In genomic region chr6:18433059-18433458, GRCh38 we compare ENCODE assay signal across 18 cellular contexts.
"Had no signal": no experiment of that assay in that cellular context is flagged by ENCODE, and none has a peak within 500 bp of the region (broad histone marks: within the 10 kb centered on the region; RNA-seq: fewer than 3 reads in every experiment).

No MANE protein-coding gene starts in this region.

- H3K4me3 ChIP-seq: gastroesophageal sphincter, right atrium auricular region, stomach, thoracic aorta, vagina had no signal

- H3K4me3 Mint-ChIP-seq: activated CD4-positive, alpha-beta memory T cell treated with anti-CD3 and anti-CD28 coated beads, Interleukin-2, amount 10 ng/mL, durations not matched to agents 7 days and 5 days; activated T-cell treated with anti-CD3 and anti-CD28 coated beads, Interleukin-2, amount 50 U/mL, for 24 hours; natural killer cell; WTC11 had no signal

- H3K27ac Mint-ChIP-seq: activated CD4-positive, alpha-beta memory T cell treated with anti-CD3 and anti-CD28 coated beads, Interleukin-2, amount 10 ng/mL, durations not matched to agents 7 days and 5 days; activated T-cell treated with anti-CD3 and anti-CD28 coated beads, Interleukin-2, amount 50 U/mL, for 24 hours; natural killer cell had no signal

- H3K9me3 Mint-ChIP-seq: activated CD4-positive, alpha-beta memory T cell treated with anti-CD3 and anti-CD28 coated beads, Interleukin-2, amount 10 ng/mL, durations not matched to agents 7 days and 5 days; activated T-cell treated with anti-CD3 and anti-CD28 coated beads, Interleukin-2, amount 50 U/mL, for 24 hours; natural killer cell; WTC11 had no signal

- H3K4me1 Mint-ChIP-seq: activated CD4-positive, alpha-beta memory T cell treated with anti-CD3 and anti-CD28 coated beads, Interleukin-2, amount 10 ng/mL, durations not matched to agents 7 days and 5 days; natural killer cell had no signal

- H3K27me3 Mint-ChIP-seq: activated CD4-positive, alpha-beta memory T cell treated with anti-CD3 and anti-CD28 coated beads, Interleukin-2, amount 10 ng/mL, durations not matched to agents 7 days and 5 days; activated T-cell treated with anti-CD3 and anti-CD28 coated beads, Interleukin-2, amount 50 U/mL, for 24 hours had no signal

- DNase-seq: activated CD4-positive, alpha-beta memory T cell treated with anti-CD3 and anti-CD28 coated beads, Interleukin-2, amount 10 ng/mL, durations not matched to agents 7 days and 5 days; activated CD4-positive, alpha-beta T cell treated with anti-CD3 and anti-CD28 coated beads for 4 hours; activated effector memory CD4-positive, alpha-beta T cell treated with Interleukin-2 at 50 U/mL for 16 hours; activated naive CD4-positive, alpha-beta T cell treated with anti-CD3 and anti-CD28 coated beads, Interleukin-2, amount 50 U/mL, for 16 hours; activated T-cell treated with anti-CD3 and anti-CD28 coated beads, Interleukin-2, amount 50 U/mL, for 24 hours; caudate nucleus; cortex of kidney; effector memory CD4-positive, alpha-beta T cell; left colon; mesenchymal stem cell; natural killer cell; stomach; T-helper 2 cell had no signal

- H3K27me3 ChIP-seq: gastroesophageal sphincter, right atrium auricular region, stomach, vagina had no signal

- H3K36me3 ChIP-seq: gastroesophageal sphincter, thoracic aorta, vagina had no signal

- H3K27ac ChIP-seq: right atrium auricular region, stomach, thoracic aorta, vagina had no signal

- ATAC-seq: left colon, natural killer cell, WTC11 had no signal

- H3K4me1 ChIP-seq: vagina had no signal

- H3K9me3 ChIP-seq: gastroesophageal sphincter, right atrium auricular region, stomach, thoracic aorta, vagina had no signal

- H3K36me3 Mint-ChIP-seq: natural killer cell, WTC11 had no signal
